Comparison of ENCODE assay signal across 16 cellular contexts in the genomic region with DNA sequence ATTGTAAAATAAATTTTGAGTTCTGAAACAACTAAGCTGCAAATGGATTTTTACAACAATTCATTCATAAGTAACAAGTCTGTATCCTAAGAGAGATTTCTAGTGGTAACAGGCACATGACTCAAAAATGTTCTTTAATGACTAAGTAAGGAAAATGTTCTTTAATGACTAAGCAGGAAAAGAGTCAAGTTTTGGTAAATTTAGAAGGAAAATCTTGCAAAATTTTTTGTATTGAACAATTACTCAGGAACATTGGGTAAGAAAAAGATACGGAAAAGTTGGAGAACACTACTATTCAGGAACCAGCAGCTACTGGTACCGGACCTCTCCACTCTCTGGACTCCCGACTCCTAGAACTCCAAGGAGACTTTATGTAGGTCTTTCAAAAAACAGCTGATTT. TPM values are rescaled to one million over a fixed set of nuclear protein-coding genes. Genes with fewer than 3 reads are reported as not detected.
DNase-seq lines count a peak whose midpoint lies in the region; ATAC-seq, FAIRE-seq and TF ChIP-seq lines count a peak whose summit lies in the region.
"Had no signal": no experiment of that assay in that cellular context is flagged by ENCODE, and none has a peak within 500 bp of the region (broad histone marks: within the 10 kb centered on the region; RNA-seq: fewer than 3 reads in every experiment).

No MANE protein-coding gene starts in this region.

- peaks cover 14% of the 10 kb centered on the region for H3K36me3 Mint-ChIP-seq in activated T-cell treated with anti-CD3 and anti-CD28 coated beads, Interleukin-2, amount 50 U/mL, for 4 hours (ENCODE audit: insufficient read depth)

- DNase-seq in AG20443 (ENCODE audit: low spot score) (peak; percentile 59), RCC 7860 (ENCODE audit: low spot score) (peak; percentile 23), epithelial cell of proximal tubule (ENCODE audit: low read depth) (peak; percentile 16), osteoblast (ENCODE audit: insufficient read length, low spot score, missing footprints) (peak; percentile 88), NCI-H1092 treated with DMSO at 0.1 percent for 48 hours (lab: John Stamatoyannopoulos, UW) (no peak), posterior cingulate gyrus (no peak)
- DNase-seq in activated T-cell treated with anti-CD3 and anti-CD28 coated beads, Interleukin-2, amount 50 U/mL, for 4 hours, result no peak
- DNase-seq: cortex of kidney, mucosa of descending colon, RPMI8226, sigmoid colon had no signal

- intact Hi-C loops in posterior cingulate gyrus (cut with DNase I), result no loop called here

- H3K4me1 ChIP-seq in osteoblast (ENCODE audit: insufficient read depth, low read length), result peaks cover 26% of the 10 kb centered on the region
- H3K4me1 ChIP-seq: sigmoid colon had no signal

- no peaks in the 10 kb centered on the region for H4K20me1 ChIP-seq in osteoblast (ENCODE audit: insufficient read depth, low read length)

- H3K27me3 Mint-ChIP-seq in activated T-cell treated with anti-CD3 and anti-CD28 coated beads, Interleukin-2, amount 50 U/mL, for 4 hours (ENCODE audit: low read depth), result no peaks in the 10 kb centered on the region
- H3K27me3 Mint-ChIP-seq: activated T-helper 17 cell treated with anti-CD3 and anti-CD28 coated beads, Interleukin-2, amount 50 U/mL, for 72 hours; type B pancreatic cell had no signal

- H3K27me3 ChIP-seq in osteoblast (ENCODE audit: insufficient read depth, low read length), result no peaks in the 10 kb centered on the region
- H3K27me3 ChIP-seq: sigmoid colon had no signal

- no peaks in the 10 kb centered on the region for H3K9me3 Mint-ChIP-seq in activated T-cell treated with anti-CD3 and anti-CD28 coated beads, Interleukin-2, amount 50 U/mL, for 4 hours
- H3K9me3 Mint-ChIP-seq: activated T-helper 17 cell treated with anti-CD3 and anti-CD28 coated beads, Interleukin-2, amount 50 U/mL, for 72 hours; type B pancreatic cell had no signal

- FAIRE-seq in RCC 7860 (lab: Jason Lieb, UNC), result peak; percentile 84
- FAIRE-seq: GM12878, K562 had no signal

- H3K4me3 ChIP-seq in epithelial cell of proximal tubule (ENCODE audit: low read depth, low read length), result no peak overlapping the region
- no peak overlapping the region for H3K4me3 ChIP-seq in osteoblast (ENCODE audit: insufficient read depth, low read length)
- H3K4me3 ChIP-seq: GM12878, K562, mucosa of descending colon, sigmoid colon had no signal

- no peak for ATAC-seq in activated T-cell treated with anti-CD3 and anti-CD28 coated beads, Interleukin-2, amount 50 U/mL, for 4 hours
- ATAC-seq in GM21423 (IDR thresholded peaks at IDR 0.05; ENCODE audit: unreplicated experiment), result no peak
- ATAC-seq: activated T-helper 17 cell treated with anti-CD3 and anti-CD28 coated beads, Interleukin-2, amount 50 U/mL, for 72 hours; GM12878; K562; mucosa of descending colon had no signal

- H3K79me2 ChIP-seq in osteoblast (ENCODE audit: insufficient read depth, low read length), result peaks cover 48% of the 10 kb centered on the region

- no peak overlapping the region for H2AFZ ChIP-seq in osteoblast (ENCODE audit: low read length)

- no peak overlapping the region for H3K4me3 Mint-ChIP-seq in activated T-cell treated with anti-CD3 and anti-CD28 coated beads, Interleukin-2, amount 50 U/mL, for 4 hours
- H3K4me3 Mint-ChIP-seq: activated T-helper 17 cell treated with anti-CD3 and anti-CD28 coated beads, Interleukin-2, amount 50 U/mL, for 72 hours; type B pancreatic cell had no signal

- peak overlapping the region; percentile 43 for H3K4me2 ChIP-seq in osteoblast (ENCODE audit: insufficient read depth, low read length)

- peak overlapping the region; percentile 87 for H3K27ac ChIP-seq in osteoblast (ENCODE audit: low read depth, low read length)

- peaks cover 27% of the 10 kb centered on the region for H3K36me3 ChIP-seq in osteoblast (ENCODE audit: insufficient read depth, low read length)

- H3K9me3 ChIP-seq in osteoblast (ENCODE audit: low read depth, low read length), result no peaks in the 10 kb centered on the region
- H3K9me3 ChIP-seq: mucosa of descending colon, sigmoid colon had no signal

- H3K4me1 Mint-ChIP-seq in activated T-cell treated with anti-CD3 and anti-CD28 coated beads, Interleukin-2, amount 50 U/mL, for 4 hours (ENCODE audit: low read depth), result peaks cover 4% of the 10 kb centered on the region
- H3K4me1 Mint-ChIP-seq: activated T-helper 17 cell treated with anti-CD3 and anti-CD28 coated beads, Interleukin-2, amount 50 U/mL, for 72 hours had no signal

- TF ChIP-seq CTCF in epithelial cell of proximal tubule (conservative IDR thresholded peaks at IDR 0.05; ENCODE audit: low read depth, low read length) (no peak), osteoblast (IDR thresholded peaks at IDR 0.05; ENCODE audit: extremely low read depth, low read depth, low read length) (no peak)

RNA-seq across cellular contexts. Expression of gene HYCC1, which starts 33.5 kb away (rescaled TPM):
- 29.7 and 32.4 TPM in 2 replicates for total RNA-seq in epithelial cell of proximal tubule
- total RNA-seq in osteoblast, result 103 and 121 TPM in 2 replicates
- total RNA-seq in activated T-cell treated with anti-CD3 and anti-CD28 coated beads, Interleukin-2, amount 50 U/mL, for 4 hours, result 10 to 100 TPM; 21.4 to 23.9 (median 22.8) TPM

Comparison
In these comparisons a context has a peak if more than half of its experiments do, and no peak if none do; other contexts are left out.
1. DNase-seq: peak in AG20443 (single experiment), RCC 7860 (single experiment), epithelial cell of proximal tubule (single experiment) and osteoblast (single experiment); none in activated T-cell treated with anti-CD3 and anti-CD28 coated beads, Interleukin-2, amount 50 U/mL, for 4 hours (single experiment), NCI-H1092 treated with DMSO at 0.1 percent for 48 hours (single experiment) and posterior cingulate gyrus (0 of 10).